35 cellular contexts compared by ENCODE assay signal in genomic region chr10:106251573-106251972, GRCh38.
"Had no signal": no experiment of that assay in that cellular context is flagged by ENCODE, and none has a peak within 500 bp of the region (broad histone marks: within the 10 kb centered on the region; RNA-seq: fewer than 3 reads in every experiment).

No MANE protein-coding gene starts in this region.

- H3K4me2 ChIP-seq: KMS-11 had no signal

- H3K27ac ChIP-seq: KMS-11 had no signal

- H3K36me3 ChIP-seq: MG63 had no signal

- H3K27me3 ChIP-seq: MG63 had no signal

- H3K9ac ChIP-seq: KMS-11 had no signal

- H3K4me3 ChIP-seq: MG63 had no signal

- H3K9me3 ChIP-seq: MG63 had no signal

- DNase-seq: Karpas-422, Kasumi-1, KG1, MG63, MM.1S, MV-4-11, NCI-H1048, NCI-H1092, NCI-H1092 treated with DMSO at 0.1 percent for 48 hours, NCI-H1105, NCI-H1105 treated with DMSO at 0.1 percent for 48 hours, NCI-H1417, NCI-H1417 treated with DMSO at 0.1 percent for 48 hours, NCI-H1436, NCI-H1436 treated with DMSO at 0.1 percent for 48 hours, NCI-H146, NCI-H1694, NCI-H1694 treated with DMSO at 0.1 percent for 48 hours, NCI-H187, NCI-H187 treated with DMSO at 0.1 percent for 48 hours, NCI-H1930, NCI-H2029, NCI-H2029 treated with DMSO at 0.1 percent for 48 hours, NCI-H2081, NCI-H2081 treated with DMSO at 0.1 percent for 48 hours, NCI-H2107, NCI-H2171, NCI-H2171 treated with DMSO at 0.1 percent for 48 hours, NCI-H2227 treated with DMSO at 0.1 percent for 48 hours, NCI-H226, NCI-H345, NCI-H446, NCI-H446 treated with DMSO at 0.1 percent for 48 hours, NCI-H510A had no signal
